8 cellular contexts compared by ENCODE assay signal in genomic region chr2:106886916-106887758, GRCh38. TPM values are rescaled to one million over a fixed set of nuclear protein-coding genes. Genes with fewer than 3 reads are reported as not detected.
DNase-seq lines count a peak whose midpoint lies in the region; ATAC-seq and TF ChIP-seq lines count a peak whose summit lies in the region.

No MANE protein-coding gene starts in this region.

- 2% methylated on average over 71 of the region's 71 CpGs for WGBS in right cardiac atrium

- no peaks in the 10 kb centered on the region for H3K9me3 Mint-ChIP-seq in activated T-cell treated with anti-CD3 and anti-CD28 coated beads, Interleukin-2, amount 50 U/mL, for 72 hours

- no peaks in the 10 kb centered on the region for H3K4me1 ChIP-seq in right cardiac atrium (ENCODE audit: control insufficient read depth, insufficient read depth, low read length)

- H3K4me1 Mint-ChIP-seq in activated T-cell treated with anti-CD3 and anti-CD28 coated beads, Interleukin-2, amount 50 U/mL, for 72 hours (ENCODE audit: low read depth), result peaks cover 5% of the 10 kb centered on the region

- H3K27ac ChIP-seq in right cardiac atrium (ENCODE audit: low read length), result no peak overlapping the region

- peak overlapping the region; percentile 61 for H3K4me3 ChIP-seq in right cardiac atrium (ENCODE audit: low read length)

- ATAC-seq in right cardiac atrium (peak; percentile 64 to 68), sciatic nerve (peak; percentile 17), GM18517 (IDR thresholded peaks at IDR 0.05; ENCODE audit: unreplicated experiment) (no peak), GM21423 (IDR thresholded peaks at IDR 0.05; ENCODE audit: unreplicated experiment) (no peak)
- no peak for ATAC-seq in activated T-cell treated with anti-CD3 and anti-CD28 coated beads, Interleukin-2, amount 50 U/mL, for 72 hours (replicated peaks in 1 of 2)

- TF ChIP-seq CTCF in GM20000 (IDR thresholded peaks at IDR 0.05; ENCODE audit: extremely low read depth, missing control alignments), result no peak

- no peaks in the 10 kb centered on the region for H3K27me3 ChIP-seq in right cardiac atrium (ENCODE audit: control insufficient read depth, insufficient read depth)

- H3K27me3 Mint-ChIP-seq in activated T-cell treated with anti-CD3 and anti-CD28 coated beads, Interleukin-2, amount 50 U/mL, for 72 hours (ENCODE audit: low read depth), result peaks cover 24% of the 10 kb centered on the region

- H3K4me3 Mint-ChIP-seq in activated T-cell treated with anti-CD3 and anti-CD28 coated beads, Interleukin-2, amount 50 U/mL, for 72 hours, result no peak overlapping the region

- intact Hi-C loops in right cardiac atrium (cut with DNase I), result no loop called here
- intact Hi-C loops in sciatic nerve (cut with DNase I), result no loop called here

- no peaks in the 10 kb centered on the region for H3K9me3 ChIP-seq in right cardiac atrium (ENCODE audit: control insufficient read depth, low read length)

- peaks cover 0 to 2% of the 10 kb centered on the region in 2 donors for H3K36me3 Mint-ChIP-seq in activated T-cell treated with anti-CD3 and anti-CD28 coated beads, Interleukin-2, amount 50 U/mL, for 72 hours (ENCODE audit: insufficient read depth in 2 of 2)

- no peak overlapping the region for H3K27ac Mint-ChIP-seq in activated T-cell treated with anti-CD3 and anti-CD28 coated beads, Interleukin-2, amount 50 U/mL, for 72 hours

- peak; percentile 23 for DNase-seq in GM20000 (ENCODE audit: low spot score)
- DNase-seq in SHP77 treated with DMSO at 0.1 percent for 48 hours (lab: John Stamatoyannopoulos, UW), result peak; percentile 53
- peak; percentile 23 to 68 (median 67) for DNase-seq in right cardiac atrium
- DNase-seq in sciatic nerve (ENCODE audit: low spot score), result no peak
- DNase-seq in activated T-cell treated with anti-CD3 and anti-CD28 coated beads, Interleukin-2, amount 50 U/mL, for 72 hours, result no peak
- no peak for DNase-seq in GM19238 (ENCODE audit: insufficient read length, low spot score)

RNA-seq across cellular contexts. Expression of gene ST6GAL2, which starts 1.2 kb away (rescaled TPM):
- 1 to 10 TPM in 1 of 4 donors, under 1 TPM in 3; 0.64 to 1.1 (median 0.71) TPM for total RNA-seq in right cardiac atrium
- 0.29 TPM for polyA plus RNA-seq in right cardiac atrium
- total RNA-seq in sciatic nerve, result not detected
- total RNA-seq in activated T-cell treated with anti-CD3 and anti-CD28 coated beads, Interleukin-2, amount 50 U/mL, for 72 hours, result not detected

Comparison
In these comparisons a context has a peak if more than half of its experiments do, and no peak if none do; other contexts are left out.
1. DNase-seq: peak in GM20000 (single experiment), SHP77 treated with DMSO at 0.1 percent for 48 hours (single experiment) and right cardiac atrium (3 of 3); none in sciatic nerve (single experiment), activated T-cell treated with anti-CD3 and anti-CD28 coated beads, Interleukin-2, amount 50 U/mL, for 72 hours (0 of 2) and GM19238 (single experiment).
2. ATAC-seq: peak in right cardiac atrium (2 of 2) and sciatic nerve (single experiment); none in GM18517 (single experiment), activated T-cell treated with anti-CD3 and anti-CD28 coated beads, Interleukin-2, amount 50 U/mL, for 72 hours (0 of 2) and GM21423 (single experiment).